16 cellular contexts compared by ENCODE assay signal in the genomic region with DNA sequence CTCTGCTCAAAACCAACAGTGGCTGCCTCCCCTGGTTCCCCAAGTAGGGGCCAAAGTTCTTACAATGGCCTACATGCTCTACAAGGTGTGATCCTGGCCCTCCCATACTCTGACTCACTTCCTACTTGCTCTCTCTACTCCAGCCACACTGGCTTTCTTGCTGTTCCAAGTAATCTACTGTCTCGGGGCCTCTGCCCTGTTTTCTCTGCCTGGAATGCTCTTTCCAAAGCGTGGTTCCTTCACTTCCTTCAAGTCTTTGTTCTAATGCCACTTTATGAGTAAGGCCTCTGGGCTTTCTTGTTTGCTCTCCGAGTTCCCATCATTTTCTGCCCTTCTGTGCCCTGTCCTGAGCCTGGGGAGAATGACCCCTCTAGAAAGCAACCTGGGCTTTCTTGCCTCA. TPM values are rescaled to one million over a fixed set of nuclear protein-coding genes. Genes with fewer than 3 reads are reported as not detected.
A peak's percentile ranks its signal among the peaks of the same experiment; 100 is the strongest.
DNase-seq lines count a peak whose midpoint lies in the region; ATAC-seq and TF ChIP-seq lines count a peak whose summit lies in the region.
"Had no signal": no experiment of that assay in that cellular context is flagged by ENCODE, and none has a peak within 500 bp of the region (broad histone marks: within the 10 kb centered on the region; RNA-seq: fewer than 3 reads in every experiment).

No MANE protein-coding gene starts in this region.

- no peak for TF ChIP-seq CTCF in choroid plexus epithelial cell (conservative IDR thresholded peaks at IDR 0.05; ENCODE audit: low read depth, low read length)

- H3K4me1 ChIP-seq in mesodermal cell (ENCODE audit: control insufficient read depth, insufficient read depth, low read length, poor library complexity, severe bottlenecking): peaks cover 22% of the 10 kb centered on the region

- H3K27ac Mint-ChIP-seq in effector memory CD8-positive, alpha-beta T cell: no peak overlapping the region
- H3K27ac Mint-ChIP-seq: stimulated activated naive B cell treated with anti-CD40 and anti-IgM and Interleukin-4, amounts not matched to agents 10 μg/mL and 1 μg/mL and 100 μg/mL, for 72 hours had no signal

- peaks cover 0 to 2% of the 10 kb centered on the region in 2 donors for H3K4me1 Mint-ChIP-seq in effector memory CD8-positive, alpha-beta T cell (ENCODE audit: low read depth in 2 of 2)

- peaks cover 36 to 72% of the 10 kb centered on the region in 2 donors for H3K27me3 Mint-ChIP-seq in effector memory CD8-positive, alpha-beta T cell

- no peaks in the 10 kb centered on the region for H3K9me3 Mint-ChIP-seq in effector memory CD8-positive, alpha-beta T cell
- H3K9me3 Mint-ChIP-seq: immature natural killer cell had no signal

- ATAC-seq in effector memory CD8-positive, alpha-beta T cell (replicated peaks): no peak
- ATAC-seq: stimulated activated naive B cell treated with anti-CD40 and anti-IgM and Interleukin-4, amounts not matched to agents 10 μg/mL and 1 μg/mL and 100 μg/mL, for 72 hours had no signal

- H3K4me3 Mint-ChIP-seq in effector memory CD8-positive, alpha-beta T cell: no peak overlapping the region
- H3K4me3 Mint-ChIP-seq: stimulated activated naive B cell treated with anti-CD40 and anti-IgM and Interleukin-4, amounts not matched to agents 10 μg/mL and 1 μg/mL and 100 μg/mL, for 72 hours had no signal

- H3K36me3 Mint-ChIP-seq in effector memory CD8-positive, alpha-beta T cell (ENCODE audit: insufficient read depth): no peaks in the 10 kb centered on the region
- H3K36me3 Mint-ChIP-seq: immature natural killer cell; stimulated activated naive B cell treated with anti-CD40 and anti-IgM and Interleukin-4, amounts not matched to agents 10 μg/mL and 1 μg/mL and 100 μg/mL, for 72 hours had no signal

- H3K9me3 ChIP-seq in mesodermal cell (ENCODE audit: control insufficient read depth, low read length): no peaks in the 10 kb centered on the region
- H3K9me3 ChIP-seq: BLaER1 treated with 17β-estradiol and CSF1 and Interleukin-3, amounts not matched to agents 10 nM and 100 nM; HAP-1 had no signal

- no peaks in the 10 kb centered on the region for H3K36me3 ChIP-seq in mesodermal cell (ENCODE audit: control insufficient read depth, insufficient read depth, low read length)
- H3K36me3 ChIP-seq: BLaER1 treated with 17β-estradiol and CSF1 and Interleukin-3, amounts not matched to agents 10 nM and 100 nM; HAP-1 had no signal

- peak; percentile 45 for DNase-seq in Daoy (ENCODE audit: low read depth)
- peak; percentile 83 for DNase-seq in M059J (ENCODE audit: low read depth)
- DNase-seq in choroid plexus epithelial cell (ENCODE audit: low read depth): peak; percentile 48
- DNase-seq in NCI-H526 treated with DMSO at 0.1 percent for 48 hours (lab: John Stamatoyannopoulos, UW): no peak
- no peak for DNase-seq in effector memory CD8-positive, alpha-beta T cell
- DNase-seq in NCI-H1048 (lab: John Stamatoyannopoulos, UW): no peak
- no peak for DNase-seq in nucleus accumbens (lab: John Stamatoyannopoulos, UW)
- DNase-seq: activated CD8-positive, alpha-beta memory T cell treated with anti-CD3 and anti-CD28 coated beads for 24 hours; activated naive CD4-positive, alpha-beta T cell treated with anti-CD3 and anti-CD28 coated beads, Interleukin-2, amount 50 U/mL, for 16 hours; immature natural killer cell; NCI-H524 treated with DMSO at 0.1 percent for 48 hours; stimulated activated CD4-positive, alpha-beta T cell treated with anti-CD3 and anti-CD28 coated beads, Interleukin-2, amount 100 ng/mL, for 48 hours; stimulated activated naive B cell treated with anti-CD40 and anti-IgM and Interleukin-4, amounts not matched to agents 10 μg/mL and 1 μg/mL and 100 μg/mL, for 72 hours had no signal

- H3K4me3 ChIP-seq in choroid plexus epithelial cell (ENCODE audit: low read depth, low read length): no peak overlapping the region
- no peak overlapping the region for H3K4me3 ChIP-seq in mesodermal cell (ENCODE audit: extremely low read depth, insufficient read depth, low read length, poor library complexity, severe bottlenecking)
- H3K4me3 ChIP-seq: BLaER1 treated with 17β-estradiol and CSF1 and Interleukin-3, amounts not matched to agents 10 nM and 100 nM; HAP-1 had no signal

- 45 to 64% methylated on average over 3 of the region's 3 CpGs for WGBS in mesodermal cell (ENCODE audit: insufficient coverage in 2 of 2), 2 experiments

- peak overlapping the region; percentile 61 for H3K27ac ChIP-seq in mesodermal cell (ENCODE audit: low read depth, low read length, severe bottlenecking)
- H3K27ac ChIP-seq: BLaER1 treated with 17β-estradiol and CSF1 and Interleukin-3, amounts not matched to agents 10 nM and 100 nM had no signal

RNA-seq across cellular contexts. Expression of gene CDH3, which starts 4.1 kb away (rescaled TPM):
- total RNA-seq in Daoy (2014; rRNA removed; shearing (Covaris generic)): under 0.01 TPM in 1 of 2 replicates, not detected in the other
- 3.1 and 3.9 TPM in 2 replicates for total RNA-seq in M059J (2014; rRNA removed; shearing (Covaris generic))
- polyA plus RNA-seq in mesodermal cell (2013, experiment 1 of 2): 17.9 TPM
- polyA plus RNA-seq in mesodermal cell (2013, experiment 2 of 2): 25.0 TPM
- polyA plus RNA-seq: immature natural killer cell had no signal

Comparison
In these comparisons a context has a peak if more than half of its experiments do, and no peak if none do; other contexts are left out.
1. DNase-seq: peak in Daoy (single experiment), M059J (single experiment) and choroid plexus epithelial cell (single experiment); none in NCI-H526 treated with DMSO at 0.1 percent for 48 hours (single experiment), effector memory CD8-positive, alpha-beta T cell (0 of 3), NCI-H1048 (single experiment) and nucleus accumbens (0 of 56).